In genomic region chr14:55303646-55304277, GRCh38 we compare ENCODE assay signal across 13 cellular contexts. TPM values are rescaled to one million over a fixed set of nuclear protein-coding genes. Genes with fewer than 3 reads are reported as not detected.
DNase-seq lines count a peak whose midpoint lies in the region; ATAC-seq lines count a peak whose summit lies in the region.
"Had no signal": no experiment of that assay in that cellular context is flagged by ENCODE, and none has a peak within 500 bp of the region (broad histone marks: within the 10 kb centered on the region; RNA-seq: fewer than 3 reads in every experiment).

No MANE protein-coding gene starts in this region.

- H3K9me3 Mint-ChIP-seq in activated naive CD4-positive, alpha-beta T cell treated with anti-CD3 and anti-CD28 coated beads, Interleukin-2, amount 50 U/mL, for 72 hours: peaks cover 0 to 3% of the 10 kb centered on the region in 2 donors
- H3K9me3 Mint-ChIP-seq in effector memory CD8-positive, alpha-beta T cell: no peaks in the 10 kb centered on the region
- no peaks in the 10 kb centered on the region for H3K9me3 Mint-ChIP-seq in stimulated activated naive B cell treated with anti-CD40 and anti-IgM and Interleukin-4, amounts not matched to agents 10 μg/mL and 1 μg/mL and 100 μg/mL, for 72 hours
- H3K9me3 Mint-ChIP-seq in activated CD8-positive, alpha-beta T cell treated with anti-CD3 and anti-CD28 coated beads, Interleukin-2, amount 10 ng/mL, durations not matched to agents 7 days and 5 days (ENCODE audit: insufficient read depth): no peaks in the 10 kb centered on the region
- H3K9me3 Mint-ChIP-seq: activated CD4-positive, alpha-beta T cell treated with anti-CD3 and anti-CD28 coated beads, Interleukin-2, amount 10 ng/mL, durations not matched to agents 7 days and 5 days; nephron had no signal

- POLR2A ChIA-PET in activated CD8-positive, alpha-beta T cell treated with anti-CD3 and anti-CD28 coated beads, Interleukin-2, amount 10 ng/mL, durations not matched to agents 7 days and 5 days (lab: Charles Lee): no interaction called here

- H3K36me3 Mint-ChIP-seq in activated naive CD4-positive, alpha-beta T cell treated with anti-CD3 and anti-CD28 coated beads, Interleukin-2, amount 50 U/mL, for 72 hours: peaks cover 0 to 16% of the 10 kb centered on the region in 2 donors
- peaks cover 12% of the 10 kb centered on the region for H3K36me3 Mint-ChIP-seq in effector memory CD8-positive, alpha-beta T cell (ENCODE audit: insufficient read depth)
- peaks cover 9 to 11% of the 10 kb centered on the region in 2 donors for H3K36me3 Mint-ChIP-seq in stimulated activated naive B cell treated with anti-CD40 and anti-IgM and Interleukin-4, amounts not matched to agents 10 μg/mL and 1 μg/mL and 100 μg/mL, for 72 hours
- peaks cover 14% of the 10 kb centered on the region for H3K36me3 Mint-ChIP-seq in activated CD8-positive, alpha-beta T cell treated with anti-CD3 and anti-CD28 coated beads, Interleukin-2, amount 10 ng/mL, durations not matched to agents 7 days and 5 days (ENCODE audit: low read depth)

- CTCF ChIA-PET in activated CD8-positive, alpha-beta T cell treated with anti-CD3 and anti-CD28 coated beads, Interleukin-2, amount 10 ng/mL, durations not matched to agents 7 days and 5 days (lab: Charles Lee): interaction anchor here (1.2 kb wide), 1 partner anchor 31 kb away, joined by 3 read pairs; no protein-coding TSS in a partner anchor

- peak overlapping the region; percentile 19 to 46 for H3K27ac Mint-ChIP-seq in activated naive CD4-positive, alpha-beta T cell treated with anti-CD3 and anti-CD28 coated beads, Interleukin-2, amount 50 U/mL, for 72 hours
- H3K27ac Mint-ChIP-seq in effector memory CD8-positive, alpha-beta T cell: peak overlapping the region in 1 of 2 donors; percentile 74
- no peak overlapping the region for H3K27ac Mint-ChIP-seq in stimulated activated naive B cell treated with anti-CD40 and anti-IgM and Interleukin-4, amounts not matched to agents 10 μg/mL and 1 μg/mL and 100 μg/mL, for 72 hours
- H3K27ac Mint-ChIP-seq in activated CD8-positive, alpha-beta T cell treated with anti-CD3 and anti-CD28 coated beads, Interleukin-2, amount 10 ng/mL, durations not matched to agents 7 days and 5 days: no peak overlapping the region
- H3K27ac Mint-ChIP-seq: activated CD4-positive, alpha-beta T cell treated with anti-CD3 and anti-CD28 coated beads, Interleukin-2, amount 10 ng/mL, durations not matched to agents 7 days and 5 days had no signal

- no peak overlapping the region for H3K4me3 Mint-ChIP-seq in effector memory CD8-positive, alpha-beta T cell
- no peak overlapping the region for H3K4me3 Mint-ChIP-seq in stimulated activated naive B cell treated with anti-CD40 and anti-IgM and Interleukin-4, amounts not matched to agents 10 μg/mL and 1 μg/mL and 100 μg/mL, for 72 hours
- no peak overlapping the region for H3K4me3 Mint-ChIP-seq in activated CD8-positive, alpha-beta T cell treated with anti-CD3 and anti-CD28 coated beads, Interleukin-2, amount 10 ng/mL, durations not matched to agents 7 days and 5 days
- H3K4me3 Mint-ChIP-seq: activated CD4-positive, alpha-beta T cell treated with anti-CD3 and anti-CD28 coated beads, Interleukin-2, amount 10 ng/mL, durations not matched to agents 7 days and 5 days; nephron had no signal

- no peak for DNase-seq in activated naive CD4-positive, alpha-beta T cell treated with anti-CD3 and anti-CD28 coated beads, Interleukin-2, amount 50 U/mL, for 72 hours (ENCODE audit: low spot score in 2 of 2)
- DNase-seq in activated naive CD4-positive, alpha-beta T cell treated with Interleukin-2 at 50 U/mL for 16 hours: no peak
- no peak for DNase-seq in effector memory CD8-positive, alpha-beta T cell
- no peak for DNase-seq in stimulated activated naive B cell treated with anti-CD40 and anti-IgM and Interleukin-4, amounts not matched to agents 10 μg/mL and 1 μg/mL and 100 μg/mL, for 72 hours
- no peak for DNase-seq in posterior vena cava (ENCODE audit: low spot score)
- no peak for DNase-seq in GDM1 (lab: John Stamatoyannopoulos, UW)
- no peak for DNase-seq in activated CD8-positive, alpha-beta T cell treated with anti-CD3 and anti-CD28 coated beads, Interleukin-2, amount 10 ng/mL, durations not matched to agents 7 days and 5 days
- DNase-seq: activated CD4-positive, alpha-beta T cell treated with anti-CD3 and anti-CD28 coated beads, Interleukin-2, amount 10 ng/mL, durations not matched to agents 7 days and 5 days; body of pancreas; head of caudate nucleus; Peyer's patch had no signal

- H3K27me3 Mint-ChIP-seq in effector memory CD8-positive, alpha-beta T cell: no peaks in the 10 kb centered on the region
- H3K27me3 Mint-ChIP-seq in stimulated activated naive B cell treated with anti-CD40 and anti-IgM and Interleukin-4, amounts not matched to agents 10 μg/mL and 1 μg/mL and 100 μg/mL, for 72 hours: no peaks in the 10 kb centered on the region
- H3K27me3 Mint-ChIP-seq in activated CD8-positive, alpha-beta T cell treated with anti-CD3 and anti-CD28 coated beads, Interleukin-2, amount 10 ng/mL, durations not matched to agents 7 days and 5 days (ENCODE audit: low read depth): no peaks in the 10 kb centered on the region
- H3K27me3 Mint-ChIP-seq: activated CD4-positive, alpha-beta T cell treated with anti-CD3 and anti-CD28 coated beads, Interleukin-2, amount 10 ng/mL, durations not matched to agents 7 days and 5 days had no signal

- ATAC-seq in activated naive CD4-positive, alpha-beta T cell treated with anti-CD3 and anti-CD28 coated beads, Interleukin-2, amount 50 U/mL, for 72 hours: peak in 1 of 2 donors; percentile 45
- ATAC-seq in HG03520 (IDR thresholded peaks at IDR 0.05; ENCODE audit: unreplicated experiment): peak; percentile 50
- peak; percentile 69 for ATAC-seq in effector memory CD8-positive, alpha-beta T cell (replicated peaks)
- ATAC-seq in stimulated activated naive B cell treated with anti-CD40 and anti-IgM and Interleukin-4, amounts not matched to agents 10 μg/mL and 1 μg/mL and 100 μg/mL, for 72 hours (replicated peaks): peak; percentile 89
- no peak for ATAC-seq in activated CD8-positive, alpha-beta T cell treated with anti-CD3 and anti-CD28 coated beads, Interleukin-2, amount 10 ng/mL, durations not matched to agents 7 days and 5 days
- ATAC-seq: body of pancreas had no signal

- H3K4me1 Mint-ChIP-seq in effector memory CD8-positive, alpha-beta T cell (ENCODE audit: low read depth in 2 of 2): peaks cover 19 to 45% of the 10 kb centered on the region in 2 donors
- peaks cover 16 to 35% of the 10 kb centered on the region in 2 donors for H3K4me1 Mint-ChIP-seq in stimulated activated naive B cell treated with anti-CD40 and anti-IgM and Interleukin-4, amounts not matched to agents 10 μg/mL and 1 μg/mL and 100 μg/mL, for 72 hours
- peaks cover 19% of the 10 kb centered on the region for H3K4me1 Mint-ChIP-seq in activated CD8-positive, alpha-beta T cell treated with anti-CD3 and anti-CD28 coated beads, Interleukin-2, amount 10 ng/mL, durations not matched to agents 7 days and 5 days (ENCODE audit: low read depth)

- intact Hi-C loops in posterior vena cava (cut with DNase I): no loop called here

RNA-seq across cellular contexts. Expression of gene FBXO34, which starts 32.5 kb away (rescaled TPM):
- 10 to 100 TPM; 26.7 to 27.5 TPM for total RNA-seq in activated naive CD4-positive, alpha-beta T cell treated with anti-CD3 and anti-CD28 coated beads, Interleukin-2, amount 50 U/mL, for 72 hours
- 10 to 100 TPM; 15.4 to 20.5 TPM for total RNA-seq in posterior vena cava
- 10 to 100 TPM; 17.4 to 18.3 TPM for total RNA-seq in activated CD8-positive, alpha-beta T cell treated with anti-CD3 and anti-CD28 coated beads, Interleukin-2, amount 10 ng/mL, durations not matched to agents 7 days and 5 days

Comparison
In these comparisons a context has a peak if more than half of its experiments do, and no peak if none do; other contexts are left out.
1. H3K27ac Mint-ChIP-seq: peak in activated naive CD4-positive, alpha-beta T cell treated with anti-CD3 and anti-CD28 coated beads, Interleukin-2, amount 50 U/mL, for 72 hours (2 of 2); none in stimulated activated naive B cell treated with anti-CD40 and anti-IgM and Interleukin-4, amounts not matched to agents 10 μg/mL and 1 μg/mL and 100 μg/mL, for 72 hours (single experiment) and activated CD8-positive, alpha-beta T cell treated with anti-CD3 and anti-CD28 coated beads, Interleukin-2, amount 10 ng/mL, durations not matched to agents 7 days and 5 days (single experiment).